Comparison of ENCODE assay signal across 3 cellular contexts in the genomic region with DNA sequence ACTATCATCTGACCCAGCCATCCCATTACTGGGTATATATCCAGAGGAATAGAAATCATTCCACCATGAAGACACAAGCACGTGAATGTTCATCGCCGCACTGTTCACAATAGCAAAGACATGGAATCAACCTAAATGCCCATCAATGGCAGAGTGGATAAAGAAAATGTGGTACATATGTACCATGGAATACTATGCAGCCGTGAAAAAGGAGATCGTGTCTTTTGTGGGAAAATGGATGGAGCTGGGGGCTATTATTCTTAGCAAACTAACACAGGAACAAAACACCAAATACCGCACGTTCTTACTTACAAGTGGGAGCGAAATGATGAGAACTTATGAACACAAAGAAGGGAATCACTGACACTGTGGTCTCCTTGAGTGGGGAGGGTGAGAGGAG.
TF ChIP-seq lines count a peak whose summit lies in the region.

No MANE protein-coding gene starts in this region.

TF ChIP-seq in HEK293, 187 proteins besides CTCF, POLR2A, EP300 and RAD21:
- TF ChIP-seq, protein P1, sequence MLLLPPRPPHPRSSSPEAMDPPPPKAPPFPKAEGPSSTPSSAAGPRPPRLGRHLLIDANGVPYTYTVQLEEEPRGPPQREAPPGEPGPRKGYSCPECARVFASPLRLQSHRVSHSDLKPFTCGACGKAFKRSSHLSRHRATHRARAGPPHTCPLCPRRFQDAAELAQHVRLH (tag by site-specific recombination; IDR thresholded peaks at IDR 0.05) = peak; percentile 88
- TF ChIP-seq ZNF416 (tag by site-specific recombination; IDR thresholded peaks at IDR 0.05) = no peak
- no peak for TF ChIP-seq ZNF585B (tag by site-specific recombination; IDR thresholded peaks at IDR 0.05)
- peak; percentile 98 for TF ChIP-seq ZNF146 (tag by site-specific recombination; IDR thresholded peaks at IDR 0.05)
TF ChIP-seq in HEK293: peak in this region for 2.

TF ChIP-seq in WTC11, 78 proteins besides CTCF, POLR2A, EP300 and RAD21:
- TF ChIP-seq JUN (CRISPR knock-in tag; IDR thresholded peaks at IDR 0.05) (no peak), GTF2I (CRISPR knock-in tag; conservative IDR thresholded peaks at IDR 0.05) (0 out of 2 replicates have a peak, but pooled peaks have one; percentile 9)

TF ChIP-seq in H1, 55 proteins besides CTCF, POLR2A, EP300 and RAD21:
- TF ChIP-seq ASH2L (IDR thresholded peaks at IDR 0.05; ENCODE audit: low read length) (no peak), KDM1A (IDR thresholded peaks at IDR 0.05; ENCODE audit: borderline replicate concordance, low read length) (peak; percentile 96)
- TF ChIP-seq, protein P2, sequence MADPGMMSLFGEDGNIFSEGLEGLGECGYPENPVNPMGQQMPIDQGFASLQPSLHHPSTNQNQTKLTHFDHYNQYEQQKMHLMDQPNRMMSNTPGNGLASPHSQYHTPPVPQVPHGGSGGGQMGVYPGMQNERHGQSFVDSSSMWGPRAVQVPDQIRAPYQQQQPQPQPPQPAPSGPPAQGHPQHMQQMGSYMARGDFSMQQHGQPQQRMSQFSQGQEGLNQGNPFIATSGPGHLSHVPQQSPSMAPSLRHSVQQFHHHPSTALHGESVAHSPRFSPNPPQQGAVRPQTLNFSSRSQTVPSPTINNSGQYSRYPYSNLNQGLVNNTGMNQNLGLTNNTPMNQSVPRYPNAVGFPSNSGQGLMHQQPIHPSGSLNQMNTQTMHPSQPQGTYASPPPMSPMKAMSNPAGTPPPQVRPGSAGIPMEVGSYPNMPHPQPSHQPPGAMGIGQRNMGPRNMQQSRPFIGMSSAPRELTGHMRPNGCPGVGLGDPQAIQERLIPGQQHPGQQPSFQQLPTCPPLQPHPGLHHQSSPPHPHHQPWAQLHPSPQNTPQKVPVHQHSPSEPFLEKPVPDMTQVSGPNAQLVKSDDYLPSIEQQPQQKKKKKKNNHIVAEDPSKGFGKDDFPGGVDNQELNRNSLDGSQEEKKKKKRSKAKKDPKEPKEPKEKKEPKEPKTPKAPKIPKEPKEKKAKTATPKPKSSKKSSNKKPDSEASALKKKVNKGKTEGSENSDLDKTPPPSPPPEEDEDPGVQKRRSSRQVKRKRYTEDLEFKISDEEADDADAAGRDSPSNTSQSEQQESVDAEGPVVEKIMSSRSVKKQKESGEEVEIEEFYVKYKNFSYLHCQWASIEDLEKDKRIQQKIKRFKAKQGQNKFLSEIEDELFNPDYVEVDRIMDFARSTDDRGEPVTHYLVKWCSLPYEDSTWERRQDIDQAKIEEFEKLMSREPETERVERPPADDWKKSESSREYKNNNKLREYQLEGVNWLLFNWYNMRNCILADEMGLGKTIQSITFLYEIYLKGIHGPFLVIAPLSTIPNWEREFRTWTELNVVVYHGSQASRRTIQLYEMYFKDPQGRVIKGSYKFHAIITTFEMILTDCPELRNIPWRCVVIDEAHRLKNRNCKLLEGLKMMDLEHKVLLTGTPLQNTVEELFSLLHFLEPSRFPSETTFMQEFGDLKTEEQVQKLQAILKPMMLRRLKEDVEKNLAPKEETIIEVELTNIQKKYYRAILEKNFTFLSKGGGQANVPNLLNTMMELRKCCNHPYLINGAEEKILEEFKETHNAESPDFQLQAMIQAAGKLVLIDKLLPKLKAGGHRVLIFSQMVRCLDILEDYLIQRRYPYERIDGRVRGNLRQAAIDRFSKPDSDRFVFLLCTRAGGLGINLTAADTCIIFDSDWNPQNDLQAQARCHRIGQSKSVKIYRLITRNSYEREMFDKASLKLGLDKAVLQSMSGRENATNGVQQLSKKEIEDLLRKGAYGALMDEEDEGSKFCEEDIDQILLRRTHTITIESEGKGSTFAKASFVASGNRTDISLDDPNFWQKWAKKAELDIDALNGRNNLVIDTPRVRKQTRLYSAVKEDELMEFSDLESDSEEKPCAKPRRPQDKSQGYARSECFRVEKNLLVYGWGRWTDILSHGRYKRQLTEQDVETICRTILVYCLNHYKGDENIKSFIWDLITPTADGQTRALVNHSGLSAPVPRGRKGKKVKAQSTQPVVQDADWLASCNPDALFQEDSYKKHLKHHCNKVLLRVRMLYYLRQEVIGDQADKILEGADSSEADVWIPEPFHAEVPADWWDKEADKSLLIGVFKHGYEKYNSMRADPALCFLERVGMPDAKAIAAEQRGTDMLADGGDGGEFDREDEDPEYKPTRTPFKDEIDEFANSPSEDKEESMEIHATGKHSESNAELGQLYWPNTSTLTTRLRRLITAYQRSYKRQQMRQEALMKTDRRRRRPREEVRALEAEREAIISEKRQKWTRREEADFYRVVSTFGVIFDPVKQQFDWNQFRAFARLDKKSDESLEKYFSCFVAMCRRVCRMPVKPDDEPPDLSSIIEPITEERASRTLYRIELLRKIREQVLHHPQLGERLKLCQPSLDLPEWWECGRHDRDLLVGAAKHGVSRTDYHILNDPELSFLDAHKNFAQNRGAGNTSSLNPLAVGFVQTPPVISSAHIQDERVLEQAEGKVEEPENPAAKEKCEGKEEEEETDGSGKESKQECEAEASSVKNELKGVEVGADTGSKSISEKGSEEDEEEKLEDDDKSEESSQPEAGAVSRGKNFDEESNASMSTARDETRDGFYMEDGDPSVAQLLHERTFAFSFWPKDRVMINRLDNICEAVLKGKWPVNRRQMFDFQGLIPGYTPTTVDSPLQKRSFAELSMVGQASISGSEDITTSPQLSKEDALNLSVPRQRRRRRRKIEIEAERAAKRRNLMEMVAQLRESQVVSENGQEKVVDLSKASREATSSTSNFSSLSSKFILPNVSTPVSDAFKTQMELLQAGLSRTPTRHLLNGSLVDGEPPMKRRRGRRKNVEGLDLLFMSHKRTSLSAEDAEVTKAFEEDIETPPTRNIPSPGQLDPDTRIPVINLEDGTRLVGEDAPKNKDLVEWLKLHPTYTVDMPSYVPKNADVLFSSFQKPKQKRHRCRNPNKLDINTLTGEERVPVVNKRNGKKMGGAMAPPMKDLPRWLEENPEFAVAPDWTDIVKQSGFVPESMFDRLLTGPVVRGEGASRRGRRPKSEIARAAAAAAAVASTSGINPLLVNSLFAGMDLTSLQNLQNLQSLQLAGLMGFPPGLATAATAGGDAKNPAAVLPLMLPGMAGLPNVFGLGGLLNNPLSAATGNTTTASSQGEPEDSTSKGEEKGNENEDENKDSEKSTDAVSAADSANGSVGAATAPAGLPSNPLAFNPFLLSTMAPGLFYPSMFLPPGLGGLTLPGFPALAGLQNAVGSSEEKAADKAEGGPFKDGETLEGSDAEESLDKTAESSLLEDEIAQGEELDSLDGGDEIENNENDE (IDR thresholded peaks at IDR 0.05; ENCODE audit: insufficient replicate concordance, low read length) = no peak
